Comparison of ENCODE assay signal across 14 cellular contexts in the genomic region with DNA sequence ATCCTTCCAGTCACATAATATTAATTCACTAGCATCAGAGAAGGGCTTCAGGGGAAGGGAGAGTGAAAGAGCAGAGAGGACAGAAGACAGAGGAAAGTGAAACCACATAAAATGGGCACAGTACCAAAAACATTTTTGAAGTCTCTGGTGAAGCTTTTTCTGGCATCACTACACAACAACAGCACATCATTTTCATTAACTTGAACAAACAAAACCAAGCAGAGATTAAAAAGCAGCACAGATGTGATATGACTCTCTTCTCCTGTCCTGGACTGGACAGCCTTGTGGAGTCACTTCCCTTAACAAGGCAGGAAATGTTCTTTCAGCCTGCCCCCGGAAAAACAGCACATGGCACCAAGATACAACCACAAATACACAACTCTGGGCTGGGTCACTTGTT.
DNase-seq lines count a peak whose midpoint lies in the region; ATAC-seq and TF ChIP-seq lines count a peak whose summit lies in the region.
"Had no signal": no experiment of that assay in that cellular context is flagged by ENCODE, and none has a peak within 500 bp of the region (broad histone marks: within the 10 kb centered on the region; RNA-seq: fewer than 3 reads in every experiment).

No MANE protein-coding gene starts in this region.

- no peaks in the 10 kb centered on the region for H3K36me3 ChIP-seq in CD8-positive, alpha-beta memory T cell (ENCODE audit: insufficient read depth, low read length)

- DNase-seq in AG08395 (ENCODE audit: low spot score) (peak; percentile 9), Kasumi-1 (lab: John Stamatoyannopoulos, UW) (peak; percentile 7 to 10), chondrocyte (ENCODE audit: low spot score) (no peak), kidney tubule cell (ENCODE audit: low spot score) (peak; percentile 66), natural killer cell (no peak), nephron progenitor cell (no peak), NCI-H1048 (lab: John Stamatoyannopoulos, UW) (no peak)
- DNase-seq in CD8-positive, alpha-beta memory T cell: no peak
- DNase-seq: activated CD8-positive, alpha-beta T cell treated with anti-CD3 and anti-CD28 coated beads for 36 hours; amygdala; NCI-H1436 treated with DMSO at 0.1 percent for 48 hours; stimulated activated CD8-positive, alpha-beta memory T cell treated with anti-CD3 and anti-CD28 coated beads, Interleukin-4, amount 100 ng/mL, for 48 hours had no signal

- H3K27ac Mint-ChIP-seq in chondrocyte (ENCODE audit: unreplicated experiment) (peak overlapping the region; percentile 92), natural killer cell (no peak overlapping the region), nephron progenitor cell (no peak overlapping the region)
- H3K27ac Mint-ChIP-seq in CD8-positive, alpha-beta memory T cell: no peak overlapping the region
- H3K27ac Mint-ChIP-seq: activated CD8-positive, alpha-beta T cell treated with anti-CD3 and anti-CD28 coated beads for 36 hours; T-helper 2 cell treated with Interferon-gamma antibody and Interleukin-4, amounts not matched to agents 5 μg/mL and 100 μg/mL, for 36 hours had no signal

- peaks cover 13% of the 10 kb centered on the region for H3K4me1 Mint-ChIP-seq in chondrocyte (ENCODE audit: low read depth)
- no peaks in the 10 kb centered on the region for H3K4me1 Mint-ChIP-seq in CD8-positive, alpha-beta memory T cell
- no peaks in the 10 kb centered on the region for H3K4me1 Mint-ChIP-seq in natural killer cell
- peaks cover 5% of the 10 kb centered on the region for H3K4me1 Mint-ChIP-seq in nephron progenitor cell

- POLR2A ChIA-PET in CD8-positive, alpha-beta memory T cell (lab: Charles Lee): no interaction called here

- no peak overlapping the region for H3K4me3 ChIP-seq in CD8-positive, alpha-beta memory T cell (ENCODE audit: low read length)
- H3K4me3 ChIP-seq: smooth muscle cell had no signal

- H3K27me3 Mint-ChIP-seq in chondrocyte (ENCODE audit: low read depth) (peaks cover 2% of the 10 kb centered on the region), natural killer cell (ENCODE audit: low read depth in 2 of 2) (no peaks in the 10 kb centered on the region), nephron progenitor cell (ENCODE audit: low read depth, poor library complexity) (peaks cover 3% of the 10 kb centered on the region)
- H3K27me3 Mint-ChIP-seq in CD8-positive, alpha-beta memory T cell: no peaks in the 10 kb centered on the region
- H3K27me3 Mint-ChIP-seq: activated CD8-positive, alpha-beta T cell treated with anti-CD3 and anti-CD28 coated beads for 36 hours had no signal

- no peaks in the 10 kb centered on the region for H3K9me3 ChIP-seq in CD8-positive, alpha-beta memory T cell (ENCODE audit: low read length)

- intact Hi-C loops in natural killer cell (cut with micrococcal nuclease): no loop called here

- ATAC-seq in natural killer cell: no peak
- ATAC-seq: activated CD8-positive, alpha-beta T cell treated with anti-CD3 and anti-CD28 coated beads for 36 hours had no signal

- H3K4me3 Mint-ChIP-seq in chondrocyte (ENCODE audit: unreplicated experiment) (no peak overlapping the region), natural killer cell (no peak overlapping the region), nephron progenitor cell (no peak overlapping the region)
- no peak overlapping the region for H3K4me3 Mint-ChIP-seq in CD8-positive, alpha-beta memory T cell
- H3K4me3 Mint-ChIP-seq: activated CD8-positive, alpha-beta T cell treated with anti-CD3 and anti-CD28 coated beads for 36 hours; T-helper 2 cell treated with Interferon-gamma antibody and Interleukin-4, amounts not matched to agents 5 μg/mL and 100 μg/mL, for 36 hours had no signal

- H3K36me3 Mint-ChIP-seq in chondrocyte (ENCODE audit: low read depth) (no peaks in the 10 kb centered on the region), natural killer cell (no peaks in the 10 kb centered on the region), nephron progenitor cell (ENCODE audit: low read depth) (no peaks in the 10 kb centered on the region)
- H3K36me3 Mint-ChIP-seq in CD8-positive, alpha-beta memory T cell: no peaks in the 10 kb centered on the region

- H3K4me1 ChIP-seq in CD8-positive, alpha-beta memory T cell (ENCODE audit: insufficient read depth, low read length): no peaks in the 10 kb centered on the region

- TF ChIP-seq CTCF in chondrocyte (IDR thresholded peaks at IDR 0.05): no peak
- no peak for TF ChIP-seq CTCF in natural killer cell (IDR thresholded peaks at IDR 0.05)
- no peak for TF ChIP-seq CTCF in nephron progenitor cell (IDR thresholded peaks at IDR 0.05)

- CTCF ChIA-PET in CD8-positive, alpha-beta memory T cell (lab: Charles Lee): no interaction called here

- H3K27me3 ChIP-seq in CD8-positive, alpha-beta memory T cell (ENCODE audit: insufficient read depth, low read length, poor library complexity, severe bottlenecking): no peaks in the 10 kb centered on the region

- H3K9me3 Mint-ChIP-seq in chondrocyte (ENCODE audit: low read depth): peaks cover 4% of the 10 kb centered on the region
- peaks cover 0 to 5% (median 3%) of the 10 kb centered on the region in 5 donors for H3K9me3 Mint-ChIP-seq in CD8-positive, alpha-beta memory T cell
- peaks cover 10% of the 10 kb centered on the region in 2 donors for H3K9me3 Mint-ChIP-seq in natural killer cell
- no peaks in the 10 kb centered on the region for H3K9me3 Mint-ChIP-seq in nephron progenitor cell
- H3K9me3 Mint-ChIP-seq: activated CD8-positive, alpha-beta T cell treated with anti-CD3 and anti-CD28 coated beads for 36 hours; T-helper 2 cell treated with Interferon-gamma antibody and Interleukin-4, amounts not matched to agents 5 μg/mL and 100 μg/mL, for 36 hours had no signal

- no peak overlapping the region for H3K27ac ChIP-seq in CD8-positive, alpha-beta memory T cell (ENCODE audit: low read depth, low read length)

Comparison
In these comparisons a context has a peak if more than half of its experiments do, and no peak if none do; other contexts are left out.
1. DNase-seq: peak in AG08395 (single experiment), Kasumi-1 (2 of 2) and kidney tubule cell (single experiment); none in chondrocyte (single experiment), CD8-positive, alpha-beta memory T cell (0 of 5), natural killer cell (single experiment), nephron progenitor cell (single experiment) and NCI-H1048 (single experiment).